ENCODE assay signal across 8 cellular contexts in the genomic region with DNA sequence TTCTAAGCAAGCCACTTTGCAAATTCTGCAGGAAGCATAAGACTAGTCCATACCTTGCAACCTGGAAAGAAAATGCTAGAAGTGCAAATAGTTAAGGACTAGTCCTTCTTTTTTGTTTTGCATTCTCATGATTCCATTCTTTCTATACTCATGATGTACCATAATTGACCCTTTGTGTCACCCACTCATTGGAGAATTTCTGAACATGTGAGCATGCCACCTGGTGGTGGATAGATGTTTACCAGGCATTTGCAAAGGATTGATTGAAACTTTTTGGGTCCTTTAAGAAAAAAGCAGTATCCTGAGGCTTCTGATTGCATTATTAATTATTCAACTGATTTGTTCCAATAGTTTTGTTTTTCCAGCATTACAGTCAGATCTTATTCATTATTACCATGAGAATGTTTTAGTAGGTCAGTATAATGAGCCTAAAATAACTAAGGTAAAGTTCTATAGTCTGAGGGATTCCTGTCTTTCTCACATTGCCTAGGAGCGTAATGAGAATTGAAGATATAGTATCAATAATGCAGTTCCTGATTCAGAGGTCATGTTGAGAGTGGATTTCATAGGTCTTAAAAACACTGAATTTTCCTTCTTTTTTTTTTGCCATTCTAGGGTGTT. TPM values are rescaled to one million over a fixed set of nuclear protein-coding genes. Genes with fewer than 3 reads are reported as not detected.
A peak's percentile ranks its signal among the peaks of the same experiment; 100 is the strongest.
DNase-seq lines count a peak whose midpoint lies in the region; ATAC-seq, FAIRE-seq and TF ChIP-seq lines count a peak whose summit lies in the region.

No MANE protein-coding gene starts in this region.

- no peaks in the 10 kb centered on the region for H3K4me1 ChIP-seq in OCI-LY7 (ENCODE audit: insufficient read depth, low read length, poor library complexity, severe bottlenecking)
- H3K4me1 ChIP-seq in breast epithelium: no peaks in the 10 kb centered on the region
- no peaks in the 10 kb centered on the region for H3K4me1 ChIP-seq in lung (ENCODE audit: control insufficient read depth in 2 of 2, insufficient read depth in 2 of 2, low read length in 2 of 2)

- H3K36me3 Mint-ChIP-seq in CD4-positive, alpha-beta T cell (ENCODE audit: low read depth): no peaks in the 10 kb centered on the region

- H3K4me3 ChIP-seq in OCI-LY7 (ENCODE audit: low read depth, low read length, poor library complexity, severe bottlenecking): no peak overlapping the region
- H3K4me3 ChIP-seq in breast epithelium: no peak overlapping the region
- no peak overlapping the region for H3K4me3 ChIP-seq in lung

- no peaks in the 10 kb centered on the region for H3K27me3 Mint-ChIP-seq in CD4-positive, alpha-beta T cell

- H3K79me2 ChIP-seq in OCI-LY7 (ENCODE audit: insufficient read depth, low read depth, low read length): no peaks in the 10 kb centered on the region

- H3K27ac Mint-ChIP-seq in CD4-positive, alpha-beta T cell: no peak overlapping the region

- CTCF ChIA-PET in CD4-positive, alpha-beta T cell (lab: Charles Lee): interaction anchor here (0.7 to 1.0 kb wide), 2 partner anchors 24 to 184 kb away, joined by 3 read pairs; no protein-coding TSS in a partner anchor
- CTCF ChIA-PET in OCI-LY7 (lab: Charles Lee; ENCODE audit: unreplicated experiment): no interaction called here

- FAIRE-seq in GM12892 (lab: Jason Lieb, UNC): peak; percentile 46

- H3K4me2 ChIP-seq in OCI-LY7 (ENCODE audit: low read length): no peak overlapping the region

- POLR2A ChIA-PET in CD4-positive, alpha-beta T cell (lab: Charles Lee): interaction anchor here (1.5 kb wide), 1 partner anchor 20 kb away, joined by 3 read pairs; a partner anchor contains a TSS
- POLR2A ChIA-PET in OCI-LY7 (lab: Charles Lee): interaction anchor here (0.6 to 0.7 kb wide), 2 partner anchors 12 to 128 kb away, joined by 3 to 4 read pairs; no protein-coding TSS in a partner anchor

- H3K9me2 ChIP-seq in OCI-LY7 (ENCODE audit: insufficient read depth, low read length): no peaks in the 10 kb centered on the region

- H3K36me3 ChIP-seq in OCI-LY7 (ENCODE audit: insufficient read depth, low read length): no peaks in the 10 kb centered on the region
- no peaks in the 10 kb centered on the region for H3K36me3 ChIP-seq in breast epithelium
- H3K36me3 ChIP-seq in lung (ENCODE audit: control insufficient read depth in 2 of 2, insufficient read depth in 2 of 2, low read length in 2 of 2): no peaks in the 10 kb centered on the region

- peak; percentile 43 for ATAC-seq in CD4-positive, alpha-beta T cell (ENCODE audit: poor library complexity)
- peak; percentile 74 for ATAC-seq in HG02852 (IDR thresholded peaks at IDR 0.05; ENCODE audit: unreplicated experiment)
- ATAC-seq in lung (ENCODE audit: insufficient read depth, low FRiP score): no peak

- no peak overlapping the region for H3K27ac ChIP-seq in CD4-positive, alpha-beta T cell (ENCODE audit: low read depth, low read length)
- H3K27ac ChIP-seq in OCI-LY7 (ENCODE audit: low read depth, low read length, poor library complexity, severe bottlenecking) (no peak overlapping the region), breast epithelium (no peak overlapping the region), lung (ENCODE audit: low read depth in 1 of 2, low read length in 1 of 2) (no peak overlapping the region)

- H3K27me3 ChIP-seq in CD4-positive, alpha-beta T cell (ENCODE audit: control insufficient read depth, insufficient read depth, low read length): no peaks in the 10 kb centered on the region
- H3K27me3 ChIP-seq in breast epithelium (no peaks in the 10 kb centered on the region), lung (ENCODE audit: control insufficient read depth, insufficient read depth) (no peaks in the 10 kb centered on the region)

- BruUV-seq in OCI-LY7 (replicated peaks; lab: Mats Ljungman, UMichigan): no TSS peak

- WGBS in lung, 2 donors: 97 to 98% methylated on average over 1 of the region's 1 CpG

- intact Hi-C loops in CD4-positive, alpha-beta T cell (cut with DNase I, micrococcal nuclease): loop anchor here (1.0 to 2.0 kb wide), 2 partner anchors 176 to 177 kb away; no protein-coding TSS in a partner anchor
- intact Hi-C loops in OCI-LY7 (cut with micrococcal nuclease; ENCODE audit: unreplicated experiment): loop anchor here (2.0 to 10.0 kb wide), 2 partner anchors 67 to 177 kb away; no protein-coding TSS in a partner anchor
- intact Hi-C loops in breast epithelium (cut with DNase I; ENCODE audit: low total_unique reads): no loop called here

- H2AFZ ChIP-seq in OCI-LY7 (ENCODE audit: low read length): no peak overlapping the region

- H3K9me3 Mint-ChIP-seq in CD4-positive, alpha-beta T cell: no peaks in the 10 kb centered on the region

- no peak for TF ChIP-seq POLR2A in GM12892 (IDR thresholded peaks at IDR 0.05; ENCODE audit: low read depth, low read length)
- TF ChIP-seq POLR2A in breast epithelium (IDR thresholded peaks at IDR 0.05): no peak

- H3K4me3 Mint-ChIP-seq in CD4-positive, alpha-beta T cell: no peak overlapping the region

- peak; percentile 71 for TF ChIP-seq CTCF in CD4-positive, alpha-beta T cell (IDR thresholded peaks at IDR 0.05)
- peak; percentile 87 for TF ChIP-seq CTCF in OCI-LY7 (conservative IDR thresholded peaks at IDR 0.05; ENCODE audit: low read length)
- peak; percentile 13 to 62 (median 19) for TF ChIP-seq CTCF in breast epithelium (IDR thresholded peaks at IDR 0.05)
- TF ChIP-seq CTCF in lung (IDR thresholded peaks at IDR 0.05; ENCODE audit: control extremely low read depth, extremely low read depth): peak; percentile 28

- no peaks in the 10 kb centered on the region for H3K9me3 ChIP-seq in CD4-positive, alpha-beta T cell (ENCODE audit: control insufficient read depth, low read length)
- H3K9me3 ChIP-seq in OCI-LY7 (ENCODE audit: low read length) (no peaks in the 10 kb centered on the region), breast epithelium (no peaks in the 10 kb centered on the region), lung (ENCODE audit: control insufficient read depth in 2 of 2, insufficient read depth in 1 of 2, low read length in 1 of 2) (peaks cover 0 to 2% of the 10 kb centered on the region in 2 donors)

- DNase-seq in CD4-positive, alpha-beta T cell: peak in 3 of 10 experiments; percentile 3 to 22 (median 10)
- DNase-seq in GM12892 (ENCODE audit: insufficient read length): no peak
- DNase-seq in OCI-LY7 (ENCODE audit: low spot score): peak; percentile 51
- DNase-seq in breast epithelium (ENCODE audit: low spot score in 2 of 2): no peak
- DNase-seq in lung (ENCODE audit: low spot score): peak; percentile 32
- DNase-seq in mucosa of gallbladder (ENCODE audit: low spot score): no peak
- no peak for DNase-seq in ureter (ENCODE audit: low spot score)

- H3K4me1 Mint-ChIP-seq in CD4-positive, alpha-beta T cell (ENCODE audit: low read depth): no peaks in the 10 kb centered on the region

- no peaks in the 10 kb centered on the region for H4K20me1 ChIP-seq in OCI-LY7 (ENCODE audit: insufficient read depth, low read length)

RNA-seq across cellular contexts. Expression of a gene that starts 20.2 kb away (rescaled TPM):
- total RNA-seq in CD4-positive, alpha-beta T cell: 10 to 100 TPM; 17.5 to 18.2 TPM
- 10.6 TPM for polyA plus RNA-seq in GM12892 (2012; ENCODE audit: missing spikeins)
- total RNA-seq in OCI-LY7 (2014; rRNA removed; shearing (Covaris generic)): 39.6 and 58.3 TPM in 2 replicates
- total RNA-seq in OCI-LY7 (2022): 22.7 and 28.6 TPM in 2 replicates
- 10 to 100 TPM; 19.8 to 39.4 (median 30.2) TPM for total RNA-seq in breast epithelium
- 100 to 1,000 TPM in 1 of 2 donors, 10 to 100 TPM in 1; 28.9 to 125 TPM for total RNA-seq in lung
- polyA plus RNA-seq in lung: 1 to 10 TPM; 6.1 to 6.8 TPM
- total RNA-seq in mucosa of gallbladder: 44.1 TPM
- 24.7 TPM for total RNA-seq in ureter

Comparison
In these comparisons a context has a peak if more than half of its experiments do, and no peak if none do; other contexts are left out.
1. DNase-seq: peak in OCI-LY7 (single experiment) and lung (single experiment); none in GM12892 (single experiment), breast epithelium (0 of 2), mucosa of gallbladder (single experiment) and ureter (single experiment).
2. CTCF ChIP-seq: peak in every context shown above with its lines; median percentile 87 in OCI-LY7; 71 in CD4-positive, alpha-beta T cell; 28 in lung; 19 in breast epithelium.